ENCODE assay signal across 22 cellular contexts in genomic region chrX:20500949-20501348, GRCh38.
"Had no signal": no experiment of that assay in that cellular context is flagged by ENCODE, and none has a peak within 500 bp of the region (broad histone marks: within the 10 kb centered on the region; RNA-seq: fewer than 3 reads in every experiment).

No MANE protein-coding gene starts in this region.

- H3K4me1 Mint-ChIP-seq: brain had no signal

- DNase-seq: activated CD4-positive, CD25-positive, alpha-beta regulatory T cell; activated CD8-positive, alpha-beta memory T cell treated with anti-CD3 and anti-CD28 coated beads, Interleukin-2, amount 50 U/mL, for 4 hours; activated naive CD4-positive, alpha-beta T cell; amniotic stem cell; NCI-H1048; NCI-H146; NCI-H187 treated with DMSO at 0.1 percent for 48 hours; NCI-H2081 treated with DMSO at 0.1 percent for 48 hours; NCI-H226; NCI-H526; NCI-H774; Peyer's patch; Right ventricle myocardium superior; SJCRH30; T-helper 17 cell; T1000 had no signal

- H3K36me3 Mint-ChIP-seq: activated naive CD4-positive, alpha-beta T cell treated with anti-CD3 and anti-CD28 coated beads, Interleukin-2, amount 50 U/mL, for 24 hours; brain had no signal

- H3K9me3 Mint-ChIP-seq: activated CD8-positive, alpha-beta T cell treated with anti-CD3 and anti-CD28 coated beads for 36 hours; activated naive CD4-positive, alpha-beta T cell treated with anti-CD3 and anti-CD28 coated beads, Interleukin-2, amount 50 U/mL, for 24 hours; activated T-cell treated with anti-CD3 and anti-CD28 coated beads, Interleukin-2, amount 50 U/mL, for 72 hours; brain; central memory CD8-positive, alpha-beta T cell had no signal

- H3K4me3 Mint-ChIP-seq: activated CD8-positive, alpha-beta T cell treated with anti-CD3 and anti-CD28 coated beads for 36 hours; brain had no signal

- FAIRE-seq: K562 had no signal

- H3K27me3 Mint-ChIP-seq: activated naive CD4-positive, alpha-beta T cell treated with anti-CD3 and anti-CD28 coated beads, Interleukin-2, amount 50 U/mL, for 24 hours; brain; T-helper 17 cell had no signal

- H3K27ac Mint-ChIP-seq: activated CD8-positive, alpha-beta T cell treated with anti-CD3 and anti-CD28 coated beads for 36 hours; activated naive CD4-positive, alpha-beta T cell treated with anti-CD3 and anti-CD28 coated beads, Interleukin-2, amount 50 U/mL, for 24 hours; activated T-cell treated with anti-CD3 and anti-CD28 coated beads, Interleukin-2, amount 50 U/mL, for 72 hours had no signal
